In genomic region chr6:69164564-69165252, GRCh38 we compare ENCODE assay signal across 10 cellular contexts.
DNase-seq lines count a peak whose midpoint lies in the region; ATAC-seq, FAIRE-seq and TF ChIP-seq lines count a peak whose summit lies in the region.
"Had no signal": no experiment of that assay in that cellular context is flagged by ENCODE, and none has a peak within 500 bp of the region (broad histone marks: within the 10 kb centered on the region; RNA-seq: fewer than 3 reads in every experiment).

No MANE protein-coding gene starts in this region.

- H3K27ac Mint-ChIP-seq in effector memory CD8-positive, alpha-beta T cell: no peak overlapping the region
- no peak overlapping the region for H3K27ac Mint-ChIP-seq in activated CD4-positive, alpha-beta memory T cell treated with anti-CD3 and anti-CD28 coated beads, Interleukin-2, amount 10 ng/mL, durations not matched to agents 7 days and 5 days
- no peak overlapping the region for H3K27ac Mint-ChIP-seq in stimulated activated memory B cell treated with anti-CD40 and anti-IgM and Interleukin-4, amounts not matched to agents 10 μg/mL and 1 μg/mL and 100 μg/mL, for 72 hours

- FAIRE-seq in HepG2 (lab: Jason Lieb, UNC): no peak

- H2AFZ ChIP-seq in HepG2 (ENCODE audit: low read length) (no peak overlapping the region), OCI-LY3 (ENCODE audit: low read depth, low read length) (no peak overlapping the region)

- no peak overlapping the region for H3K4me3 ChIP-seq in HepG2 (replicated peaks in 1 of 3; ENCODE audit: insufficient read depth in 1 of 3, low read depth in 2 of 3, low read length in 3 of 3)
- no peak overlapping the region for H3K4me3 ChIP-seq in right lobe of liver
- no peak overlapping the region for H3K4me3 ChIP-seq in OCI-LY3 (ENCODE audit: low read length)
- no peak overlapping the region for H3K4me3 ChIP-seq in foreskin fibroblast (ENCODE audit: low read depth in 1 of 2, low read length in 2 of 2)

- no peaks in the 10 kb centered on the region for H3K27me3 ChIP-seq in HepG2 (ENCODE audit: control insufficient read depth in 1 of 2, insufficient read depth in 2 of 2, low read length in 2 of 2)
- H3K27me3 ChIP-seq in right lobe of liver: no peaks in the 10 kb centered on the region
- no peaks in the 10 kb centered on the region for H3K27me3 ChIP-seq in OCI-LY3 (ENCODE audit: low read depth, low read length)

- ATAC-seq in HepG2: peak; percentile 72
- no peak for ATAC-seq in right lobe of liver
- no peak for ATAC-seq in effector memory CD8-positive, alpha-beta T cell (replicated peaks)
- no peak for ATAC-seq in stimulated activated memory B cell treated with anti-CD40 and anti-IgM and Interleukin-4, amounts not matched to agents 10 μg/mL and 1 μg/mL and 100 μg/mL, for 72 hours
- ATAC-seq: left lobe of liver had no signal

- WGBS in HepG2 (ENCODE audit: low lambda C conversion rate): 0% methylated on average over 4 of the region's 4 CpGs
- WGBS in right lobe of liver (ENCODE audit: insufficient coverage, low coverage, low lambda C conversion rate, missing lambda C conversion rate): 32% methylated on average over 4 of the region's 4 CpGs

- no peak overlapping the region for H3K4me3 Mint-ChIP-seq in effector memory CD8-positive, alpha-beta T cell
- H3K4me3 Mint-ChIP-seq in activated CD4-positive, alpha-beta memory T cell treated with anti-CD3 and anti-CD28 coated beads, Interleukin-2, amount 10 ng/mL, durations not matched to agents 7 days and 5 days: no peak overlapping the region
- no peak overlapping the region for H3K4me3 Mint-ChIP-seq in stimulated activated memory B cell treated with anti-CD40 and anti-IgM and Interleukin-4, amounts not matched to agents 10 μg/mL and 1 μg/mL and 100 μg/mL, for 72 hours

- no TSS peak for BruUV-seq in HepG2 (replicated peaks; lab: Mats Ljungman, UMichigan)

- in situ Hi-C loops in HepG2 (cut with HindIII; ENCODE audit: extremely low pct_ligation_motif_present, low pct_unique_long_range_greater_than_20kb): no loop called here

- H3K27me3 Mint-ChIP-seq in effector memory CD8-positive, alpha-beta T cell: no peaks in the 10 kb centered on the region
- no peaks in the 10 kb centered on the region for H3K27me3 Mint-ChIP-seq in activated CD4-positive, alpha-beta memory T cell treated with anti-CD3 and anti-CD28 coated beads, Interleukin-2, amount 10 ng/mL, durations not matched to agents 7 days and 5 days
- no peaks in the 10 kb centered on the region for H3K27me3 Mint-ChIP-seq in stimulated activated memory B cell treated with anti-CD40 and anti-IgM and Interleukin-4, amounts not matched to agents 10 μg/mL and 1 μg/mL and 100 μg/mL, for 72 hours

- H3K9me3 Mint-ChIP-seq in effector memory CD8-positive, alpha-beta T cell: peaks cover 8% of the 10 kb centered on the region in 2 donors
- no peaks in the 10 kb centered on the region for H3K9me3 Mint-ChIP-seq in activated CD4-positive, alpha-beta memory T cell treated with anti-CD3 and anti-CD28 coated beads, Interleukin-2, amount 10 ng/mL, durations not matched to agents 7 days and 5 days
- H3K9me3 Mint-ChIP-seq in stimulated activated memory B cell treated with anti-CD40 and anti-IgM and Interleukin-4, amounts not matched to agents 10 μg/mL and 1 μg/mL and 100 μg/mL, for 72 hours: no peaks in the 10 kb centered on the region

- no peaks in the 10 kb centered on the region for H3K79me2 ChIP-seq in HepG2 (ENCODE audit: insufficient read depth, low read length)
- no peaks in the 10 kb centered on the region for H3K79me2 ChIP-seq in OCI-LY3 (ENCODE audit: low read length)

- no peak for TF ChIP-seq POLR2A in HepG2 (IDR thresholded peaks at IDR 0.05; ENCODE audit: insufficient read depth in 1 of 2, low read depth in 2 of 2, low read length in 2 of 2)
- TF ChIP-seq POLR2A in right lobe of liver (IDR thresholded peaks at IDR 0.05): no peak

- H3K27ac ChIP-seq in HepG2 (ENCODE audit: extremely low read length, insufficient read depth, low read length) (no peak overlapping the region), right lobe of liver (no peak overlapping the region), OCI-LY3 (ENCODE audit: low read length) (no peak overlapping the region)

- CTCF ChIA-PET in HepG2 (lab: Yijun Ruan, JAX; ENCODE audit: low intra/inter-chr PET ratio, low total read pairs): no interaction called here
- CTCF ChIA-PET in activated CD4-positive, alpha-beta memory T cell treated with anti-CD3 and anti-CD28 coated beads, Interleukin-2, amount 10 ng/mL, durations not matched to agents 7 days and 5 days (lab: Charles Lee): no interaction called here

- H3K9me3 ChIP-seq in HepG2 (ENCODE audit: low read length) (no peaks in the 10 kb centered on the region), right lobe of liver (no peaks in the 10 kb centered on the region), OCI-LY3 (ENCODE audit: insufficient read depth, low read length) (no peaks in the 10 kb centered on the region)

- H4K20me1 ChIP-seq in HepG2 (ENCODE audit: insufficient read depth, low read length): no peaks in the 10 kb centered on the region
- no peaks in the 10 kb centered on the region for H4K20me1 ChIP-seq in OCI-LY3 (ENCODE audit: insufficient read depth, low read length)

- POLR2A ChIA-PET in HepG2 (lab: Yijun Ruan, JAX): no interaction called here
- POLR2A ChIA-PET in activated CD4-positive, alpha-beta memory T cell treated with anti-CD3 and anti-CD28 coated beads, Interleukin-2, amount 10 ng/mL, durations not matched to agents 7 days and 5 days (lab: Charles Lee): no interaction called here

- TF ChIP-seq EP300 in HepG2 (IDR thresholded peaks at IDR 0.05; ENCODE audit: low read depth in 2 of 2, low read length in 2 of 2) (no peak), HepG2 (CRISPR knock-in tag; IDR thresholded peaks at IDR 0.05; ENCODE audit: borderline replicate concordance) (no peak)

- H3K36me3 ChIP-seq in HepG2 (replicated peaks in 1 of 2; ENCODE audit: control insufficient read depth in 1 of 2, insufficient read depth in 2 of 2, low read length in 2 of 2) (no peaks in the 10 kb centered on the region), right lobe of liver (no peaks in the 10 kb centered on the region), OCI-LY3 (replicated peaks; ENCODE audit: low read depth, low read length) (no peaks in the 10 kb centered on the region)

- H3K4me2 ChIP-seq in HepG2 (ENCODE audit: low read depth, low read length) (no peak overlapping the region), OCI-LY3 (ENCODE audit: low read length) (no peak overlapping the region)

- intact Hi-C loops in HepG2 (cut with micrococcal nuclease; ENCODE audit: unreplicated experiment): no loop called here
- intact Hi-C loops in right lobe of liver (cut with DNase I): no loop called here

- DNase-seq in HepG2 (ENCODE audit: low spot score) (no peak), right lobe of liver (no peak), foreskin fibroblast (peak in 1 of 2 donors; percentile 6)
- no peak for DNase-seq in activated CD4-positive, CD25-positive, alpha-beta regulatory T cell treated with anti-CD3 and anti-CD28 coated beads, Interleukin-2, amount 50 U/mL, for 72 hours
- no peak for DNase-seq in effector memory CD8-positive, alpha-beta T cell
- no peak for DNase-seq in activated CD4-positive, alpha-beta memory T cell treated with anti-CD3 and anti-CD28 coated beads, Interleukin-2, amount 10 ng/mL, durations not matched to agents 7 days and 5 days
- DNase-seq: activated gamma-delta T cell treated with Interleukin-2 at 50 U/mL for 16 hours had no signal

- H3K4me1 Mint-ChIP-seq in effector memory CD8-positive, alpha-beta T cell (ENCODE audit: low read depth in 2 of 2): no peaks in the 10 kb centered on the region
- H3K4me1 Mint-ChIP-seq in activated CD4-positive, alpha-beta memory T cell treated with anti-CD3 and anti-CD28 coated beads, Interleukin-2, amount 10 ng/mL, durations not matched to agents 7 days and 5 days: no peaks in the 10 kb centered on the region
- no peaks in the 10 kb centered on the region for H3K4me1 Mint-ChIP-seq in stimulated activated memory B cell treated with anti-CD40 and anti-IgM and Interleukin-4, amounts not matched to agents 10 μg/mL and 1 μg/mL and 100 μg/mL, for 72 hours

- no peaks in the 10 kb centered on the region for H3K4me1 ChIP-seq in HepG2 (ENCODE audit: insufficient read depth, low read length)
- H3K4me1 ChIP-seq in right lobe of liver: no peaks in the 10 kb centered on the region
- no peaks in the 10 kb centered on the region for H3K4me1 ChIP-seq in OCI-LY3 (ENCODE audit: low read length)

- H3K36me3 Mint-ChIP-seq in effector memory CD8-positive, alpha-beta T cell (ENCODE audit: insufficient read depth): peaks cover 2% of the 10 kb centered on the region
- no peaks in the 10 kb centered on the region for H3K36me3 Mint-ChIP-seq in activated CD4-positive, alpha-beta memory T cell treated with anti-CD3 and anti-CD28 coated beads, Interleukin-2, amount 10 ng/mL, durations not matched to agents 7 days and 5 days (ENCODE audit: low read depth)
- H3K36me3 Mint-ChIP-seq in stimulated activated memory B cell treated with anti-CD40 and anti-IgM and Interleukin-4, amounts not matched to agents 10 μg/mL and 1 μg/mL and 100 μg/mL, for 72 hours: no peaks in the 10 kb centered on the region

- no peak for TF ChIP-seq CTCF in HepG2 (CRISPR knock-in tag; IDR thresholded peaks at IDR 0.05)
- no peak for TF ChIP-seq CTCF in right lobe of liver (IDR thresholded peaks at IDR 0.05)
- TF ChIP-seq CTCF in OCI-LY3 (IDR thresholded peaks at IDR 0.05; ENCODE audit: low read depth, low read length): peak; percentile 38
- TF ChIP-seq CTCF in foreskin fibroblast (IDR thresholded peaks at IDR 0.05; ENCODE audit: low read depth, low read length): peak; percentile 14

- H3K9ac ChIP-seq in HepG2 (ENCODE audit: insufficient read depth, low read depth, low read length) (no peak overlapping the region), OCI-LY3 (ENCODE audit: low read length) (no peak overlapping the region)

- no peak for TF ChIP-seq RAD21 in HepG2 (CRISPR knock-in tag; IDR thresholded peaks at IDR 0.05)

TF ChIP-seq in HepG2, 621 proteins besides CTCF, POLR2A, EP300 and RAD21 (continues in another document):
- TF ChIP-seq ZNF33A (CRISPR knock-in tag; IDR thresholded peaks at IDR 0.05; ENCODE audit: borderline replicate concordance) (no peak), ZBTB21 (CRISPR knock-in tag; IDR thresholded peaks at IDR 0.05) (no peak), ZNF460 (CRISPR knock-in tag; IDR thresholded peaks at IDR 0.05; ENCODE audit: borderline replicate concordance) (no peak), CENPT (CRISPR knock-in tag; IDR thresholded peaks at IDR 0.05; ENCODE audit: low read depth) (no peak), DNMT3B (CRISPR knock-in tag; conservative IDR thresholded peaks at IDR 0.05) (no peak), ZNF510 (CRISPR knock-in tag; IDR thresholded peaks at IDR 0.05; ENCODE audit: low read depth) (no peak), THYN1 (CRISPR knock-in tag; IDR thresholded peaks at IDR 0.05; ENCODE audit: borderline replicate concordance, low read depth) (no peak)

Comparison
In these comparisons a context has a peak if more than half of its experiments do, and no peak if none do; other contexts are left out.
1. CTCF ChIP-seq: peak in OCI-LY3 (single experiment) and foreskin fibroblast (single experiment); none in HepG2 (single experiment) and right lobe of liver (0 of 4).